Comparison of ENCODE assay signal across 7 cellular contexts in genomic region chr19:38869160-38869835, GRCh38. TPM values are rescaled to one million over a fixed set of nuclear protein-coding genes. Genes with fewer than 3 reads are reported as not detected.
A peak's percentile ranks its signal among the peaks of the same experiment; 100 is the strongest.
DNase-seq lines count a peak whose midpoint lies in the region; ATAC-seq and TF ChIP-seq lines count a peak whose summit lies in the region.

No MANE protein-coding gene starts in this region.

- H3K4me1 ChIP-seq in right atrium auricular region (peaks cover 0 to 24% of the 10 kb centered on the region in 2 donors), skeletal muscle tissue (ENCODE audit: control insufficient read depth in 3 of 3, insufficient read depth in 3 of 3, low read length in 3 of 3) (peaks cover 13 to 16% (median 15%) of the 10 kb centered on the region in 3 donors)

- peaks cover 52% of the 10 kb centered on the region for H3K4me1 Mint-ChIP-seq in activated T-cell treated with anti-CD3 and anti-CD28 coated beads, Interleukin-2, amount 50 U/mL, for 24 hours (ENCODE audit: low read depth)

- no peaks in the 10 kb centered on the region for H3K27me3 Mint-ChIP-seq in activated T-cell treated with anti-CD3 and anti-CD28 coated beads, Interleukin-2, amount 50 U/mL, for 24 hours

- no peak for TF ChIP-seq CTCF in right atrium auricular region (IDR thresholded peaks at IDR 0.05)

- no peaks in the 10 kb centered on the region for H3K9me3 Mint-ChIP-seq in activated T-cell treated with anti-CD3 and anti-CD28 coated beads, Interleukin-2, amount 50 U/mL, for 24 hours

- H3K4me3 ChIP-seq in right atrium auricular region (peak overlapping the region; percentile 39 to 56), skeletal muscle tissue (ENCODE audit: low read length in 3 of 3) (peak overlapping the region; percentile 75 to 77 (median 77))

- H3K27ac ChIP-seq in right atrium auricular region (peak overlapping the region in 1 of 2 donors; percentile 24), skeletal muscle tissue (ENCODE audit: low read depth, low read length) (no peak overlapping the region)

- ATAC-seq in HG02981 (IDR thresholded peaks at IDR 0.05; ENCODE audit: unreplicated experiment) (peak; percentile 8), GM18502 (IDR thresholded peaks at IDR 0.05; ENCODE audit: poor library complexity, unreplicated experiment) (no peak), GM19395 (IDR thresholded peaks at IDR 0.05; ENCODE audit: unreplicated experiment) (no peak)

- peak; percentile 70 for DNase-seq in activated T-cell treated with anti-CD3 and anti-CD28 coated beads, Interleukin-2, amount 50 U/mL, for 24 hours
- no peak for DNase-seq in right atrium auricular region (ENCODE audit: low spot score)
- DNase-seq in NK-92 (lab: John Stamatoyannopoulos, UW; ENCODE audit: unreplicated experiment): no peak

- peak overlapping the region; percentile 57 to 77 (median 67) for H3K9ac ChIP-seq in skeletal muscle tissue (ENCODE audit: low read depth in 1 of 3, low read length in 3 of 3)

- no peaks in the 10 kb centered on the region for H3K36me3 ChIP-seq in right atrium auricular region
- H3K36me3 ChIP-seq in skeletal muscle tissue (ENCODE audit: control insufficient read depth in 3 of 3, insufficient read depth in 3 of 3, low read length in 3 of 3): no peaks in the 10 kb centered on the region

- peak overlapping the region; percentile 89 for H3K4me3 Mint-ChIP-seq in activated T-cell treated with anti-CD3 and anti-CD28 coated beads, Interleukin-2, amount 50 U/mL, for 24 hours

- H3K36me3 Mint-ChIP-seq in activated T-cell treated with anti-CD3 and anti-CD28 coated beads, Interleukin-2, amount 50 U/mL, for 24 hours (ENCODE audit: low read depth): peaks cover 72% of the 10 kb centered on the region

- H3K9me3 ChIP-seq in right atrium auricular region (no peaks in the 10 kb centered on the region), skeletal muscle tissue (ENCODE audit: control insufficient read depth in 3 of 3, low read length in 3 of 3) (no peaks in the 10 kb centered on the region)

- H3K27me3 ChIP-seq in right atrium auricular region (no peaks in the 10 kb centered on the region), skeletal muscle tissue (ENCODE audit: control insufficient read depth in 3 of 3, insufficient read depth in 3 of 3, low read length in 3 of 3) (no peaks in the 10 kb centered on the region)

- peak overlapping the region; percentile 95 for H3K27ac Mint-ChIP-seq in activated T-cell treated with anti-CD3 and anti-CD28 coated beads, Interleukin-2, amount 50 U/mL, for 24 hours

RNA-seq across cellular contexts. Expression of gene RINL, which starts 8.8 kb away (rescaled TPM):
- total RNA-seq in right atrium auricular region (1 to 10 TPM; 3.3 to 5.5 TPM), skeletal muscle tissue (3.7 TPM)

RNA-seq across cellular contexts. Expression of gene HNRNPL, which starts 19.5 kb away (rescaled TPM):
- total RNA-seq in right atrium auricular region (100 to 1,000 TPM; 102 to 115 TPM), skeletal muscle tissue (195 TPM)

RNA-seq across cellular contexts. Expression of gene SIRT2, which starts 30.1 kb away (rescaled TPM):
- 100 to 1,000 TPM in 1 of 2 donors, 10 to 100 TPM in 1; 91.5 to 170 TPM for total RNA-seq in right atrium auricular region
- total RNA-seq in skeletal muscle tissue: 125 TPM

RNA-seq across cellular contexts. Expression of gene NFKBIB, which starts 30.5 kb away (rescaled TPM):
- total RNA-seq in right atrium auricular region (10 to 100 TPM; 13.3 to 29.2 TPM), skeletal muscle tissue (4.7 TPM)

RNA-seq across cellular contexts. Expression of gene ECH1, which starts 37.7 kb away (rescaled TPM):
- total RNA-seq in right atrium auricular region: 100 to 1,000 TPM; 309 to 329 TPM
- 36.5 TPM for total RNA-seq in skeletal muscle tissue
